Comparison of ENCODE assay signal across 10 cellular contexts in the genomic region with DNA sequence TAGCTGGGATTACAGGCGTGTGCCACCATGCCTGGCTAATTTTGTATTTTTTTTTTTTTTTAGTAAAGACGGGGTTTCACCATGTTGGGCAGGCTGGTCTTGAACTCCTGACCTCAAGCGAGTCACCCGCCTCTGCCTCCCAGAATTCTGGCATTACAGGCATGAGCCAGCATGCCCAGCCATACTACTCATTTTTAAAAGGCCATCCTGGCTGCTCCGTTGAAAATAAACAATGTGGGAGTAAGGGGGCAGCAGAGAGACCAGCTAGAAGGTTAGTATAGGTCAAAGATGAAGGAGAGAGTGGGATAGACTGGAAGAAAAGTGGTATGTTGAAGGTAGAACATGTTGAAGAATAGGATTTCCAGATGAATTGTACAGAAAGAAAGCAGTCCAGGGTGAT. TPM values are rescaled to one million over a fixed set of nuclear protein-coding genes. Genes with fewer than 3 reads are reported as not detected.
DNase-seq lines count a peak whose midpoint lies in the region; ATAC-seq and TF ChIP-seq lines count a peak whose summit lies in the region.
"Had no signal": no experiment of that assay in that cellular context is flagged by ENCODE, and none has a peak within 500 bp of the region (broad histone marks: within the 10 kb centered on the region; RNA-seq: fewer than 3 reads in every experiment).

No MANE protein-coding gene starts in this region.

- in situ Hi-C loops in astrocyte of the spinal cord (cut with HindIII; ENCODE audit: low sequenced_read_pairs), result no loop called here

- TF ChIP-seq CTCF in LNCaP clone FGC (IDR thresholded peaks at IDR 0.05; ENCODE audit: control insufficient read depth, extremely low read depth, insufficient read depth) (peak; percentile 21; the same call in 1 of the 2 replicates), astrocyte of the spinal cord (IDR thresholded peaks at IDR 0.05; ENCODE audit: low read depth, low read length) (peak; percentile 23)

- WGBS in mesenchymal stem cell, result 72% methylated on average over 4 of the region's 5 CpGs

- H3K14ac ChIP-seq in mesenchymal stem cell (ENCODE audit: low read length in 2 of 2), result no peak overlapping the region

- intact Hi-C loops in posterior cingulate gyrus (cut with DNase I), result no loop called here

- H3K4me3 ChIP-seq in LNCaP clone FGC (ENCODE audit: low read depth, low read length) (no peak overlapping the region), astrocyte of the spinal cord (ENCODE audit: low read depth, low read length) (no peak overlapping the region), mesenchymal stem cell (ENCODE audit: insufficient read depth in 1 of 2, low read depth in 1 of 2, low read length in 2 of 2) (no peak overlapping the region)
- H3K4me3 ChIP-seq: sigmoid colon had no signal

- no peak overlapping the region for H3K9ac ChIP-seq in mesenchymal stem cell (ENCODE audit: low read length)

- H4K91ac ChIP-seq in mesenchymal stem cell (ENCODE audit: low read length), result no peak overlapping the region

- no peaks in the 10 kb centered on the region for H3K27me3 ChIP-seq in mesenchymal stem cell (ENCODE audit: control insufficient read depth in 1 of 2, insufficient read depth in 1 of 2, low read length in 2 of 2)
- H3K27me3 ChIP-seq: sigmoid colon had no signal

- H3K4me2 ChIP-seq in mesenchymal stem cell (ENCODE audit: low read length, poor library complexity, severe bottlenecking), result no peak overlapping the region

- no peak overlapping the region for H3K23ac ChIP-seq in mesenchymal stem cell (ENCODE audit: low read length in 2 of 2)

- no peaks in the 10 kb centered on the region for H3K4me1 ChIP-seq in mesenchymal stem cell (ENCODE audit: control insufficient read depth, insufficient read depth, low read depth, low read length)
- H3K4me1 ChIP-seq: sigmoid colon had no signal

- no peaks in the 10 kb centered on the region for H3K79me1 ChIP-seq in mesenchymal stem cell (replicated peaks; ENCODE audit: low read length, poor library complexity, severe bottlenecking)

- no peak overlapping the region for H2BK12ac ChIP-seq in mesenchymal stem cell (ENCODE audit: low read length in 2 of 2)

- H2AK5ac ChIP-seq in mesenchymal stem cell (ENCODE audit: low read length, severe bottlenecking), result no peak overlapping the region

- H3K27ac ChIP-seq in mesenchymal stem cell (ENCODE audit: low read length, poor library complexity, severe bottlenecking), result no peak overlapping the region
- H3K27ac ChIP-seq: sigmoid colon had no signal

- H3K36me3 ChIP-seq in mesenchymal stem cell (ENCODE audit: control insufficient read depth in 1 of 2, insufficient read depth in 2 of 2, low read depth in 1 of 2, low read length in 2 of 2), result no peaks in the 10 kb centered on the region
- H3K36me3 ChIP-seq: sigmoid colon had no signal

- DNase-seq in ELR (ENCODE audit: low read depth) (peak; percentile 80), LNCaP clone FGC (ENCODE audit: low read depth) (no peak), astrocyte of the spinal cord (ENCODE audit: low read depth, low spot score) (peak; percentile 35), mesenchymal stem cell (peak; percentile 30), putamen (ENCODE audit: low spot score) (no peak), posterior cingulate gyrus (no peak)
- DNase-seq: caudate nucleus, sigmoid colon had no signal

- H2BK5ac ChIP-seq in mesenchymal stem cell (ENCODE audit: low read depth, low read length, poor library complexity, severe bottlenecking), result no peak overlapping the region

- no peak overlapping the region for H3K4ac ChIP-seq in mesenchymal stem cell (ENCODE audit: low read depth in 1 of 2, low read length in 2 of 2)

- ATAC-seq in HG03025 (IDR thresholded peaks at IDR 0.05; ENCODE audit: low FRiP score, unreplicated experiment), result no peak
- no peak for ATAC-seq in HG02798 (IDR thresholded peaks at IDR 0.05; ENCODE audit: poor library complexity, unreplicated experiment)

- no peak overlapping the region for H2BK120ac ChIP-seq in mesenchymal stem cell (ENCODE audit: low read depth, low read length)

- no peak overlapping the region for H2BK15ac ChIP-seq in mesenchymal stem cell (ENCODE audit: low read depth, poor library complexity, severe bottlenecking)

- H3K18ac ChIP-seq in mesenchymal stem cell (ENCODE audit: low read depth in 1 of 2, low read length in 2 of 2), result no peak overlapping the region

- H4K8ac ChIP-seq in mesenchymal stem cell (ENCODE audit: low read length), result no peak overlapping the region

- H3K9me3 ChIP-seq in mesenchymal stem cell (ENCODE audit: control insufficient read depth, low read length), result no peaks in the 10 kb centered on the region
- H3K9me3 ChIP-seq: sigmoid colon had no signal

- H2AFZ ChIP-seq in mesenchymal stem cell (ENCODE audit: low read depth, low read length), result no peak overlapping the region

RNA-seq across cellular contexts. Expression of a gene that starts 17.6 kb away (rescaled TPM):
- polyA plus RNA-seq in mesenchymal stem cell (2013, experiment 1 of 2), result 15.5 TPM
- 16.2 TPM for polyA plus RNA-seq in mesenchymal stem cell (2013, experiment 2 of 2)

RNA-seq across cellular contexts. Expression of a gene that starts 51.6 kb away (rescaled TPM):
- polyA plus RNA-seq in mesenchymal stem cell (2013, experiment 1 of 2), result 9.9 TPM
- polyA plus RNA-seq in mesenchymal stem cell (2013, experiment 2 of 2), result 10.9 TPM

Comparison
In these comparisons a context has a peak if more than half of its experiments do, and no peak if none do; other contexts are left out.
1. DNase-seq: peak in ELR (single experiment), astrocyte of the spinal cord (single experiment) and mesenchymal stem cell (single experiment); none in LNCaP clone FGC (single experiment), putamen (single experiment) and posterior cingulate gyrus (0 of 10).